In the genomic region with DNA sequence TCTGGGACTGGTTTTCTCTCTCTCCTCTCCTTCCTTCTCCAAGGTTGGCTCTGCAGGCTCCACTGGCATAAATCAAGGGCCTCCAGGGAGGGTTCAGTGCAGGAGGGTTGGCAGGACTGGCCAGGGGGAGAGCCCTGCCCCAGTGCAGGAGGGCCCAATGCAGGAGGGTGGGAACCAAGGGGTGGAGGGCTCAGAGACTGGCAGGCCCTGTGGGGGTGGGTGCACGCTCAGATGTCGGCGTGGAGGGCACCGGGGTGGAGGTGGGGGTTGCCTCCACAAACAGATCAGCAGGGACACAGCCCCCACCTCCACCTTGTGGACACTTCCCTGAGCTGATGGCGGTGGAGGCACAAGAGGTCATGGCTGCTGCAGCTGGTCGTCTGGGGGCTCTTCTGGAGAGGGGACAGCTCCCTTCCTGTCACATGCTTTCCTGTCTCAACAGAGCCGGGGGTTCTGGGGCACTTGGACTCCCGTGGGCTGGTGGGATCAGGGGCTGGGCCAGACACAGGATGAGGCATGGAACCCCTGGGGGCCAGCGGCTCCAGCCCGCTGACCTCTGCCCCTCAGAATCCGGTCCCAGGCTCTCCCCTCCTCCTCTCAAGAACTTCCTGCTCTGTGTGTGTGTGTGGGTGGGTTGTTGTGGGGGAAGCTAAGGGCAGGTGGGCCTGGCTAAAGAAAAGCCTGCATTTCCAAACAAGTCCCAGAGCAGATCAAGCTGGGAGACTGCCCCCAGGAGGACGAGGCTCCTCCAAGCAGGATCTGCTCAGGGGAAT, we compare ENCODE assay signal across 1 cellular context.
TF ChIP-seq lines count a peak whose summit lies in the region.

No MANE protein-coding gene starts in this region.

TF ChIP-seq in HepG2, 621 proteins besides CTCF, POLR2A, EP300 and RAD21 (continued from another document):
- TF ChIP-seq, protein P1, sequence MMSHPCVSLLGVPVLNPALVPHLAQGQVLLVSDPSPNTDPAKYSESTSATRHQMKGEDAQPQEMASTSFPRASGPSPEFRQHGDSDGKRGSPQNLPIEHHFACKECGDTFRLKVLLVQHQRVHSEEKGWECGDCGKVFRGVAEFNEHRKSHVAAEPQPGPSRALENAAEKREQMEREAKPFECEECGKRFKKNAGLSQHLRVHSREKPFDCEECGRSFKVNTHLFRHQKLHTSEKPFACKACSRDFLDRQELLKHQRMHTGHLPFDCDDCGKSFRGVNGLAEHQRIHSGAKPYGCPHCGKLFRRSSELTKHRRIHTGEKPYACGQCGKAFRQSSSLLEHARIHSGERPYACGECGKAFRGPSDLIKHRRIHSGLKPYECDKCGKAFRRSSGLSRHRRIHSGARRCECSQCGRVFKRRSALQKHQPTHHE (CRISPR knock-in tag; IDR thresholded peaks at IDR 0.05; ENCODE audit: borderline replicate concordance), result no peak
- TF ChIP-seq ZSCAN12 (CRISPR knock-in tag; IDR thresholded peaks at IDR 0.05) (no peak), MEIS1 (CRISPR knock-in tag; IDR thresholded peaks at IDR 0.05; ENCODE audit: borderline replicate concordance) (no peak), ZNF724P (CRISPR knock-in tag; IDR thresholded peaks at IDR 0.05; ENCODE audit: borderline replicate concordance) (peak; percentile 84), HNRNPLL (IDR thresholded peaks at IDR 0.05; ENCODE audit: low read depth, low read length, poor library complexity, severe bottlenecking) (no peak)
- TF ChIP-seq, protein P2, sequence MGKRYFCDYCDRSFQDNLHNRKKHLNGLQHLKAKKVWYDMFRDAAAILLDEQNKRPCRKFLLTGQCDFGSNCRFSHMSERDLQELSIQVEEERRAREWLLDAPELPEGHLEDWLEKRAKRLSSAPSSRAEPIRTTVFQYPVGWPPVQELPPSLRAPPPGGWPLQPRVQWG (CRISPR knock-in tag; IDR thresholded peaks at IDR 0.05; ENCODE audit: borderline replicate concordance, low read depth), result 0 out of 2 replicates have a peak, but pooled peaks have one; percentile 82
- TF ChIP-seq, protein P3, sequence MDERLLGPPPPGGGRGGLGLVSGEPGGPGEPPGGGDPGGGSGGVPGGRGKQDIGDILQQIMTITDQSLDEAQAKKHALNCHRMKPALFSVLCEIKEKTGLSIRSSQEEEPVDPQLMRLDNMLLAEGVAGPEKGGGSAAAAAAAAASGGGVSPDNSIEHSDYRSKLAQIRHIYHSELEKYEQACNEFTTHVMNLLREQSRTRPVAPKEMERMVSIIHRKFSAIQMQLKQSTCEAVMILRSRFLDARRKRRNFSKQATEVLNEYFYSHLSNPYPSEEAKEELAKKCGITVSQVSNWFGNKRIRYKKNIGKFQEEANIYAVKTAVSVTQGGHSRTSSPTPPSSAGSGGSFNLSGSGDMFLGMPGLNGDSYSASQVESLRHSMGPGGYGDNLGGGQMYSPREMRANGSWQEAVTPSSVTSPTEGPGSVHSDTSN (CRISPR knock-in tag; IDR thresholded peaks at IDR 0.05), result no peak
